ENCODE assay signal across 3 cellular contexts in the genomic region with DNA sequence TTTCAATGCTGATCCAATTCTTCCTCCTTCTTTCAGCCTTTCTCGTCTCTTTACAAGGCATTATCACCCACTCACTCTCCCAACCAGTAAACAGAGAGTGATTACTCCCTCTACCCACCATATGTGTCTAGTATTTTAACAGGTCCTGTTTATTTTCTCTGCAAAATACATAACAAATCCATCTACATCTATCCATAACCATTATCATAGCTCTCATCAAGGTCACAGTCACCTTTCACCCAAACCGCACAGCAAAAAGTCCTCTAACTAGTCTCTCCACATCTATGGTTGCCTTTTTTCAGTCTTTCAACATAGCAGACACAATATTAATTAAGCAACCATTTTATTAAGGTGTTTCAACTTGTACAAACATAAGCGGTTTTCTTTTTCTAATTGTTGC.
"Had no signal": no experiment of that assay in that cellular context is flagged by ENCODE, and none has a peak within 500 bp of the region (broad histone marks: within the 10 kb centered on the region; RNA-seq: fewer than 3 reads in every experiment).

No MANE protein-coding gene starts in this region.

- H3K27ac ChIP-seq: GM23248 had no signal

- ATAC-seq: GM23338, HCT116 had no signal
